Comparison of ENCODE assay signal across 1 cellular context in genomic region chr2:66679422-66679821, GRCh38.
TF ChIP-seq lines count a peak whose summit lies in the region.

No MANE protein-coding gene starts in this region.

TF ChIP-seq in WTC11, 78 proteins besides CTCF, POLR2A, EP300 and RAD21 (continued from another document):
- TF ChIP-seq AR (CRISPR knock-in tag; IDR thresholded peaks at IDR 0.05) (no peak), ZNF121 (CRISPR knock-in tag; IDR thresholded peaks at IDR 0.05) (no peak), ETV6 (CRISPR knock-in tag; IDR thresholded peaks at IDR 0.05) (no peak), ATF1 (CRISPR knock-in tag; IDR thresholded peaks at IDR 0.05) (no peak), USF1 (CRISPR knock-in tag; IDR thresholded peaks at IDR 0.05) (no peak), NFE2L1 (CRISPR knock-in tag; IDR thresholded peaks at IDR 0.05) (no peak), ZNF219 (CRISPR knock-in tag; IDR thresholded peaks at IDR 0.05; ENCODE audit: borderline replicate concordance) (no peak), SMAD4 (CRISPR knock-in tag; IDR thresholded peaks at IDR 0.05) (no peak)
- TF ChIP-seq, protein P1, sequence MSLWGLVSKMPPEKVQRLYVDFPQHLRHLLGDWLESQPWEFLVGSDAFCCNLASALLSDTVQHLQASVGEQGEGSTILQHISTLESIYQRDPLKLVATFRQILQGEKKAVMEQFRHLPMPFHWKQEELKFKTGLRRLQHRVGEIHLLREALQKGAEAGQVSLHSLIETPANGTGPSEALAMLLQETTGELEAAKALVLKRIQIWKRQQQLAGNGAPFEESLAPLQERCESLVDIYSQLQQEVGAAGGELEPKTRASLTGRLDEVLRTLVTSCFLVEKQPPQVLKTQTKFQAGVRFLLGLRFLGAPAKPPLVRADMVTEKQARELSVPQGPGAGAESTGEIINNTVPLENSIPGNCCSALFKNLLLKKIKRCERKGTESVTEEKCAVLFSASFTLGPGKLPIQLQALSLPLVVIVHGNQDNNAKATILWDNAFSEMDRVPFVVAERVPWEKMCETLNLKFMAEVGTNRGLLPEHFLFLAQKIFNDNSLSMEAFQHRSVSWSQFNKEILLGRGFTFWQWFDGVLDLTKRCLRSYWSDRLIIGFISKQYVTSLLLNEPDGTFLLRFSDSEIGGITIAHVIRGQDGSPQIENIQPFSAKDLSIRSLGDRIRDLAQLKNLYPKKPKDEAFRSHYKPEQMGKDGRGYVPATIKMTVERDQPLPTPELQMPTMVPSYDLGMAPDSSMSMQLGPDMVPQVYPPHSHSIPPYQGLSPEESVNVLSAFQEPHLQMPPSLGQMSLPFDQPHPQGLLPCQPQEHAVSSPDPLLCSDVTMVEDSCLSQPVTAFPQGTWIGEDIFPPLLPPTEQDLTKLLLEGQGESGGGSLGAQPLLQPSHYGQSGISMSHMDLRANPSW (CRISPR knock-in tag; conservative IDR thresholded peaks at IDR 0.05; ENCODE audit: low read depth), result no peak
- TF ChIP-seq, protein P2, sequence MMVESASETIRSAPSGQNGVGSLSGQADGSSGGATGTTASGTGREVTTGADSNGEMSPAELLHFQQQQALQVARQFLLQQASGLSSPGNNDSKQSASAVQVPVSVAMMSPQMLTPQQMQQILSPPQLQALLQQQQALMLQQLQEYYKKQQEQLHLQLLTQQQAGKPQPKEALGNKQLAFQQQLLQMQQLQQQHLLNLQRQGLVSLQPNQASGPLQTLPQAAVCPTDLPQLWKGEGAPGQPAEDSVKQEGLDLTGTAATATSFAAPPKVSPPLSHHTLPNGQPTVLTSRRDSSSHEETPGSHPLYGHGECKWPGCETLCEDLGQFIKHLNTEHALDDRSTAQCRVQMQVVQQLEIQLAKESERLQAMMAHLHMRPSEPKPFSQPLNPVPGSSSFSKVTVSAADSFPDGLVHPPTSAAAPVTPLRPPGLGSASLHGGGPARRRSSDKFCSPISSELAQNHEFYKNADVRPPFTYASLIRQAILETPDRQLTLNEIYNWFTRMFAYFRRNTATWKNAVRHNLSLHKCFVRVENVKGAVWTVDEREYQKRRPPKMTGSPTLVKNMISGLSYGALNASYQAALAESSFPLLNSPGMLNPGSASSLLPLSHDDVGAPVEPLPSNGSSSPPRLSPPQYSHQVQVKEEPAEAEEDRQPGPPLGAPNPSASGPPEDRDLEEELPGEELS (CRISPR knock-in tag; IDR thresholded peaks at IDR 0.05), result no peak
- TF ChIP-seq, protein P3, sequence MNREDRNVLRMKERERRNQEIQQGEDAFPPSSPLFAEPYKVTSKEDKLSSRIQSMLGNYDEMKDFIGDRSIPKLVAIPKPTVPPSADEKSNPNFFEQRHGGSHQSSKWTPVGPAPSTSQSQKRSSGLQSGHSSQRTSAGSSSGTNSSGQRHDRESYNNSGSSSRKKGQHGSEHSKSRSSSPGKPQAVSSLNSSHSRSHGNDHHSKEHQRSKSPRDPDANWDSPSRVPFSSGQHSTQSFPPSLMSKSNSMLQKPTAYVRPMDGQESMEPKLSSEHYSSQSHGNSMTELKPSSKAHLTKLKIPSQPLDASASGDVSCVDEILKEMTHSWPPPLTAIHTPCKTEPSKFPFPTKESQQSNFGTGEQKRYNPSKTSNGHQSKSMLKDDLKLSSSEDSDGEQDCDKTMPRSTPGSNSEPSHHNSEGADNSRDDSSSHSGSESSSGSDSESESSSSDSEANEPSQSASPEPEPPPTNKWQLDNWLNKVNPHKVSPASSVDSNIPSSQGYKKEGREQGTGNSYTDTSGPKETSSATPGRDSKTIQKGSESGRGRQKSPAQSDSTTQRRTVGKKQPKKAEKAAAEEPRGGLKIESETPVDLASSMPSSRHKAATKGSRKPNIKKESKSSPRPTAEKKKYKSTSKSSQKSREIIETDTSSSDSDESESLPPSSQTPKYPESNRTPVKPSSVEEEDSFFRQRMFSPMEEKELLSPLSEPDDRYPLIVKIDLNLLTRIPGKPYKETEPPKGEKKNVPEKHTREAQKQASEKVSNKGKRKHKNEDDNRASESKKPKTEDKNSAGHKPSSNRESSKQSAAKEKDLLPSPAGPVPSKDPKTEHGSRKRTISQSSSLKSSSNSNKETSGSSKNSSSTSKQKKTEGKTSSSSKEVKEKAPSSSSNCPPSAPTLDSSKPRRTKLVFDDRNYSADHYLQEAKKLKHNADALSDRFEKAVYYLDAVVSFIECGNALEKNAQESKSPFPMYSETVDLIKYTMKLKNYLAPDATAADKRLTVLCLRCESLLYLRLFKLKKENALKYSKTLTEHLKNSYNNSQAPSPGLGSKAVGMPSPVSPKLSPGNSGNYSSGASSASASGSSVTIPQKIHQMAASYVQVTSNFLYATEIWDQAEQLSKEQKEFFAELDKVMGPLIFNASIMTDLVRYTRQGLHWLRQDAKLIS (CRISPR knock-in tag; IDR thresholded peaks at IDR 0.05; ENCODE audit: borderline replicate concordance), result no peak
